ENCODE assay signal across 13 cellular contexts in the genomic region with DNA sequence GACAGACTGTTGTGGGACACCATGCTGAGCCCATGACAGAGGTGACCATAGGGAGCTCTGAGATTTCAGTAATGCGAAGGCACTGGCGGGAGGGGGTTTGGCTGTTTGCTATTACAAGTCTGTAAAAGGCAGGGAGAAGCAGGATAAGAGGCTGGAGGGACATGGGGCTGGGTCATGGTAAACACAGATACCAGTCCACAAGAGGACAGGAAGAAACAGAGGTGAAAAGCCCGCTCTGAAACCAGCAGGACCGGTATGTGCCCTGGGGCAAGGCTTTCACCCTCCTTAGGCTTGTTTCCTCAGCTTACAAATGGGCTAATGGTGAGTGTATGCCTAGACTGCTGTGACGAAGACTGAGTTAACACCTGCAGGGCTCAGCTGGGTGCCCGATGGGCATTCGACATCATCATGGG. TPM values are rescaled to one million over a fixed set of nuclear protein-coding genes. Genes with fewer than 3 reads are reported as not detected.
A peak's percentile ranks its signal among the peaks of the same experiment; 100 is the strongest.
DNase-seq lines count a peak whose midpoint lies in the region; ATAC-seq and TF ChIP-seq lines count a peak whose summit lies in the region.
"Had no signal": no experiment of that assay in that cellular context is flagged by ENCODE, and none has a peak within 500 bp of the region (broad histone marks: within the 10 kb centered on the region; RNA-seq: fewer than 3 reads in every experiment).

No MANE protein-coding gene starts in this region.

- H2AK5ac ChIP-seq in neuronal stem cell (ENCODE audit: low read depth, low read length) = no peak overlapping the region

- H3K18ac ChIP-seq in neuronal stem cell (ENCODE audit: low read length) = peak overlapping the region; percentile 39

- H3K27me3 Mint-ChIP-seq in CD4-positive, CD25-positive, alpha-beta regulatory T cell = no peaks in the 10 kb centered on the region
- H3K27me3 Mint-ChIP-seq in effector memory CD8-positive, alpha-beta T cell = no peaks in the 10 kb centered on the region

- H3K27ac ChIP-seq in CD4-positive, CD25-positive, alpha-beta regulatory T cell (ENCODE audit: insufficient read depth, low read length, poor library complexity, severe bottlenecking) = no peak overlapping the region
- no peak overlapping the region for H3K27ac ChIP-seq in neuronal stem cell (replicated peaks; ENCODE audit: low read length)
- H3K27ac ChIP-seq: GM23248 had no signal

- no peak overlapping the region for H3K14ac ChIP-seq in neuronal stem cell (ENCODE audit: low read length)

- no peak for DNase-seq in CD4-positive, CD25-positive, alpha-beta regulatory T cell
- DNase-seq in ELF-1 (ENCODE audit: low read depth, low spot score) (peak; percentile 94), neuronal stem cell (ENCODE audit: low spot score) (no peak), NCI-H2081 treated with DMSO at 0.1 percent for 48 hours (lab: John Stamatoyannopoulos, UW) (no peak), omental fat pad (ENCODE audit: low spot score) (no peak)
- no peak for DNase-seq in effector memory CD8-positive, alpha-beta T cell
- DNase-seq: GM23248, midbrain, NCI-H1105, SHP77 had no signal

- H2BK12ac ChIP-seq in neuronal stem cell (ENCODE audit: low read length) = no peak overlapping the region

- H3K4me2 ChIP-seq in neuronal stem cell (ENCODE audit: insufficient read depth, low read length, poor library complexity, severe bottlenecking) = no peak overlapping the region

- peaks cover 11% of the 10 kb centered on the region for H3K36me3 Mint-ChIP-seq in CD4-positive, CD25-positive, alpha-beta regulatory T cell
- H3K36me3 Mint-ChIP-seq in effector memory CD8-positive, alpha-beta T cell (ENCODE audit: insufficient read depth) = peaks cover 57% of the 10 kb centered on the region

- H2BK120ac ChIP-seq in neuronal stem cell (ENCODE audit: low read depth, low read length) = no peak overlapping the region

- no peak overlapping the region for H2BK5ac ChIP-seq in neuronal stem cell (ENCODE audit: low read length)

- no peak for TF ChIP-seq CTCF in omental fat pad (IDR thresholded peaks at IDR 0.05)

- no peak overlapping the region for H3K4ac ChIP-seq in neuronal stem cell (ENCODE audit: low read length)

- no peak overlapping the region for H3K4me3 ChIP-seq in CD4-positive, CD25-positive, alpha-beta regulatory T cell (ENCODE audit: low read depth, low read length)
- H3K4me3 ChIP-seq in neuronal stem cell (ENCODE audit: low read length in 2 of 2) = no peak overlapping the region
- H3K4me3 ChIP-seq: GM23248 had no signal

- no peaks in the 10 kb centered on the region for H3K27me3 ChIP-seq in CD4-positive, CD25-positive, alpha-beta regulatory T cell (ENCODE audit: control insufficient read depth, insufficient read depth, low read length)
- no peaks in the 10 kb centered on the region for H3K27me3 ChIP-seq in neuronal stem cell (ENCODE audit: control insufficient read depth in 3 of 3, insufficient read depth in 3 of 3, low read depth in 1 of 3, low read length in 3 of 3)

- H3K9me3 Mint-ChIP-seq in CD4-positive, CD25-positive, alpha-beta regulatory T cell = no peaks in the 10 kb centered on the region
- no peaks in the 10 kb centered on the region for H3K9me3 Mint-ChIP-seq in effector memory CD8-positive, alpha-beta T cell

- peaks cover 4 to 31% (median 20%) of the 10 kb centered on the region in 4 donors for H3K4me1 Mint-ChIP-seq in CD4-positive, CD25-positive, alpha-beta regulatory T cell
- peaks cover 18 to 21% of the 10 kb centered on the region in 2 donors for H3K4me1 Mint-ChIP-seq in effector memory CD8-positive, alpha-beta T cell (ENCODE audit: low read depth in 2 of 2)

- H4K91ac ChIP-seq in neuronal stem cell (ENCODE audit: low read depth, low read length, poor library complexity) = no peak overlapping the region

- no peak overlapping the region for H3K9ac ChIP-seq in neuronal stem cell (ENCODE audit: low read depth, low read length, poor library complexity)
- H3K9ac ChIP-seq: GM23248 had no signal

- WGBS in neuronal stem cell (ENCODE audit: extremely low coverage in 2 of 2, insufficient read length in 2 of 2, insufficient replicate concordance in 1 of 2), 2 donors = no CpG with 5 or more reads among the region's 7 CpGs

- peaks cover 7% of the 10 kb centered on the region for H3K4me1 ChIP-seq in CD4-positive, CD25-positive, alpha-beta regulatory T cell (ENCODE audit: control insufficient read depth, insufficient read depth, low read length, poor library complexity, severe bottlenecking)
- peaks cover 0 to 4% of the 10 kb centered on the region in 2 donors for H3K4me1 ChIP-seq in neuronal stem cell (ENCODE audit: control insufficient read depth in 2 of 2, insufficient read depth in 1 of 2, low read depth in 1 of 2, low read length in 2 of 2)

- H2AFZ ChIP-seq in neuronal stem cell (ENCODE audit: low read length) = no peak overlapping the region
- H2AFZ ChIP-seq: GM23248 had no signal

- H3K9me3 ChIP-seq in CD4-positive, CD25-positive, alpha-beta regulatory T cell (ENCODE audit: control insufficient read depth in 2 of 2, low read length in 2 of 2) = no peaks in the 10 kb centered on the region
- H3K9me3 ChIP-seq in neuronal stem cell (replicated peaks in 1 of 2; ENCODE audit: control insufficient read depth in 2 of 2, insufficient read depth in 1 of 2, low read depth in 1 of 2, low read length in 2 of 2) = no peaks in the 10 kb centered on the region

- peaks cover 64% of the 10 kb centered on the region for H3K36me3 ChIP-seq in CD4-positive, CD25-positive, alpha-beta regulatory T cell (ENCODE audit: control insufficient read depth, insufficient read depth, low read length)
- no peaks in the 10 kb centered on the region for H3K36me3 ChIP-seq in neuronal stem cell (replicated peaks in 1 of 2; ENCODE audit: control insufficient read depth in 2 of 2, insufficient read depth in 2 of 2, low read length in 2 of 2)

- no peak overlapping the region for H2BK15ac ChIP-seq in neuronal stem cell (ENCODE audit: low read length)

- H4K8ac ChIP-seq in neuronal stem cell (ENCODE audit: low read depth, low read length) = no peak overlapping the region

- H3K79me1 ChIP-seq in neuronal stem cell (ENCODE audit: low read depth, low read length) = no peaks in the 10 kb centered on the region

- no peak overlapping the region for H3K23ac ChIP-seq in neuronal stem cell (ENCODE audit: low read depth, low read length, poor library complexity)

- peak overlapping the region in 2 of 3 donors; percentile 43 to 76 for H3K27ac Mint-ChIP-seq in CD4-positive, CD25-positive, alpha-beta regulatory T cell
- H3K27ac Mint-ChIP-seq in effector memory CD8-positive, alpha-beta T cell = peak overlapping the region; percentile 72 to 83

- no peak overlapping the region for H3K4me3 Mint-ChIP-seq in CD4-positive, CD25-positive, alpha-beta regulatory T cell
- H3K4me3 Mint-ChIP-seq in effector memory CD8-positive, alpha-beta T cell = no peak overlapping the region

- no peak for ATAC-seq in CD4-positive, CD25-positive, alpha-beta regulatory T cell (ENCODE audit: low read depth in 2 of 2)
- no peak for ATAC-seq in effector memory CD8-positive, alpha-beta T cell (replicated peaks)
- ATAC-seq in GM19467 (IDR thresholded peaks at IDR 0.05; ENCODE audit: unreplicated experiment) (no peak), GM21360 (IDR thresholded peaks at IDR 0.05; ENCODE audit: unreplicated experiment) (no peak), omental fat pad (ENCODE audit: low FRiP score) (no peak)
- ATAC-seq: HepG2 had no signal

RNA-seq across cellular contexts. Expression of a gene that starts 34.1 kb away (rescaled TPM):
- 252 TPM for total RNA-seq in CD4-positive, CD25-positive, alpha-beta regulatory T cell
- polyA plus RNA-seq in CD4-positive, CD25-positive, alpha-beta regulatory T cell = 100 to 1,000 TPM; 253 to 316 (median 283) TPM
- 47.4 TPM for polyA plus RNA-seq in neuronal stem cell (2013, experiment 1 of 2)
- polyA plus RNA-seq in neuronal stem cell (2013, experiment 2 of 2) = 40.6 TPM
- total RNA-seq in omental fat pad = 100 to 1,000 TPM; 103 to 148 (median 121) TPM

RNA-seq across cellular contexts. Expression of a gene that starts 38.7 kb away (rescaled TPM):
- not detected for total RNA-seq in CD4-positive, CD25-positive, alpha-beta regulatory T cell
- 1 to 10 TPM in 1 of 4 donors, under 1 TPM in 1, not detected in 2; 0.33 to 1.1 TPM for polyA plus RNA-seq in CD4-positive, CD25-positive, alpha-beta regulatory T cell
- 1.3 TPM for polyA plus RNA-seq in neuronal stem cell (2013, experiment 1 of 2)
- 1.3 TPM for polyA plus RNA-seq in neuronal stem cell (2013, experiment 2 of 2)
- total RNA-seq in omental fat pad = 100 to 1,000 TPM in 1 of 4 donors, 10 to 100 TPM in 3; 18.0 to 116 (median 20.8) TPM
- total RNA-seq: HepG2 had no signal
- polyA plus RNA-seq: HepG2 had no signal

Comparison
In these comparisons a context has a peak if more than half of its experiments do, and no peak if none do; other contexts are left out.
1. RNA of a gene that starts 38.7 kb away (total RNA-seq): 18.0 to 116 TPM in omental fat pad; not detected in CD4-positive, CD25-positive, alpha-beta regulatory T cell (single experiment); every median in the first group is over 10 times any median in the second.